Comparison of ENCODE assay signal across 9 cellular contexts in genomic region chr1:215637041-215637573, GRCh38.
DNase-seq lines count a peak whose midpoint lies in the region; ATAC-seq and TF ChIP-seq lines count a peak whose summit lies in the region.
"Had no signal": no experiment of that assay in that cellular context is flagged by ENCODE, and none has a peak within 500 bp of the region (broad histone marks: within the 10 kb centered on the region; RNA-seq: fewer than 3 reads in every experiment).

No MANE protein-coding gene starts in this region.

- ATAC-seq in left lobe of liver = peak; percentile 53
- ATAC-seq in HG03469 (IDR thresholded peaks at IDR 0.05; ENCODE audit: unreplicated experiment) = no peak
- ATAC-seq in GM21786 (IDR thresholded peaks at IDR 0.05; ENCODE audit: unreplicated experiment) = no peak

- DNase-seq in H7 (peak; percentile 8), MCF 10A (ENCODE audit: unreplicated experiment) (peak; percentile 45), left lobe of liver (ENCODE audit: low spot score) (peak; percentile 80), stomach (peak; percentile 52), glutamatergic neuron (no peak), occipital lobe (lab: John Stamatoyannopoulos, UW) (no peak)
- DNase-seq: activated naive CD4-positive, alpha-beta T cell treated with anti-CD3 and anti-CD28 coated beads, Interleukin-2, amount 10 ng/mL, durations not matched to agents 7 days and 5 days had no signal

- H3K36me3 ChIP-seq in H7 (replicated peaks; ENCODE audit: control insufficient read depth, insufficient read depth, low read length) (no peaks in the 10 kb centered on the region), stomach (no peaks in the 10 kb centered on the region)

- TF ChIP-seq POLR2A in stomach (IDR thresholded peaks at IDR 0.05) = no peak

- H3K27ac Mint-ChIP-seq in MCF 10A (ENCODE audit: low read depth, unreplicated experiment) (peak overlapping the region; percentile 61), glutamatergic neuron (ENCODE audit: unreplicated experiment) (no peak overlapping the region)
- H3K27ac Mint-ChIP-seq: activated naive CD4-positive, alpha-beta T cell treated with anti-CD3 and anti-CD28 coated beads, Interleukin-2, amount 10 ng/mL, durations not matched to agents 7 days and 5 days had no signal

- no peaks in the 10 kb centered on the region for H3K9me3 ChIP-seq in stomach

- H3K36me3 Mint-ChIP-seq in MCF 10A (ENCODE audit: insufficient read depth, unreplicated experiment) (no peaks in the 10 kb centered on the region), glutamatergic neuron (ENCODE audit: unreplicated experiment) (no peaks in the 10 kb centered on the region)
- H3K36me3 Mint-ChIP-seq: activated naive CD4-positive, alpha-beta T cell treated with anti-CD3 and anti-CD28 coated beads, Interleukin-2, amount 10 ng/mL, durations not matched to agents 7 days and 5 days had no signal

- BruUV-seq in MCF 10A (replicated peaks; lab: Mats Ljungman, UMichigan) = no TSS peak

- no peak overlapping the region for H3K4me3 ChIP-seq in H7 (ENCODE audit: insufficient read depth, low read depth, low read length)
- H3K4me3 ChIP-seq in stomach = peak overlapping the region in 2 of 4 donors; percentile 9 to 13

- CTCF ChIA-PET in MCF 10A (lab: Yijun Ruan, JAX) = no interaction called here

- POLR2A ChIA-PET in MCF 10A (lab: Yijun Ruan, JAX) = no interaction called here

- H3K4me1 Mint-ChIP-seq in MCF 10A (ENCODE audit: insufficient read depth, unreplicated experiment) (peaks cover 19% of the 10 kb centered on the region), glutamatergic neuron (ENCODE audit: low read depth, unreplicated experiment) (no peaks in the 10 kb centered on the region)
- H3K4me1 Mint-ChIP-seq: activated naive CD4-positive, alpha-beta T cell treated with anti-CD3 and anti-CD28 coated beads, Interleukin-2, amount 10 ng/mL, durations not matched to agents 7 days and 5 days had no signal

- 23 to 28% (median 27%) methylated on average over 7 of the region's 7 CpGs for WGBS in stomach, 5 donors

- intact Hi-C loops in MCF 10A (cut with micrococcal nuclease) (no loop called here), stomach (cut with DNase I; ENCODE audit: low total_unique reads) (no loop called here)

- TF ChIP-seq CTCF in MCF 10A (IDR thresholded peaks at IDR 0.05; ENCODE audit: unreplicated experiment) = no peak
- no peak for TF ChIP-seq CTCF in stomach (IDR thresholded peaks at IDR 0.05)
- no peak for TF ChIP-seq CTCF in glutamatergic neuron (IDR thresholded peaks at IDR 0.05; ENCODE audit: partially characterized antibody, unreplicated experiment)

- H3K27me3 Mint-ChIP-seq in MCF 10A (ENCODE audit: insufficient read depth, unreplicated experiment) (no peaks in the 10 kb centered on the region), glutamatergic neuron (ENCODE audit: unreplicated experiment) (no peaks in the 10 kb centered on the region)

- H3K27ac ChIP-seq in stomach = peak overlapping the region in 4 of 5 donors; percentile 34 to 77 (median 72)

- TF ChIP-seq EP300 in stomach (IDR thresholded peaks at IDR 0.05) = no peak

- H3K4me3 Mint-ChIP-seq in MCF 10A (ENCODE audit: unreplicated experiment) = peak overlapping the region; percentile 6
- no peak overlapping the region for H3K4me3 Mint-ChIP-seq in glutamatergic neuron (ENCODE audit: unreplicated experiment)
- H3K4me3 Mint-ChIP-seq: activated naive CD4-positive, alpha-beta T cell treated with anti-CD3 and anti-CD28 coated beads, Interleukin-2, amount 10 ng/mL, durations not matched to agents 7 days and 5 days had no signal

- H3K4me1 ChIP-seq in stomach = peaks cover 9 to 19% (median 14%) of the 10 kb centered on the region in 4 donors

- H3K27me3 ChIP-seq in H7 (ENCODE audit: control insufficient read depth, insufficient read depth, low read length) (no peaks in the 10 kb centered on the region), stomach (no peaks in the 10 kb centered on the region)

- no peaks in the 10 kb centered on the region for H3K9me3 Mint-ChIP-seq in MCF 10A (ENCODE audit: unreplicated experiment)
- peaks cover 2% of the 10 kb centered on the region for H3K9me3 Mint-ChIP-seq in glutamatergic neuron (ENCODE audit: unreplicated experiment)
- H3K9me3 Mint-ChIP-seq: activated naive CD4-positive, alpha-beta T cell treated with anti-CD3 and anti-CD28 coated beads, Interleukin-2, amount 10 ng/mL, durations not matched to agents 7 days and 5 days had no signal

Comparison
In these comparisons a context has a peak if more than half of its experiments do, and no peak if none do; other contexts are left out.
1. DNase-seq: peak in H7 (single experiment), MCF 10A (single experiment), left lobe of liver (single experiment) and stomach (single experiment); none in glutamatergic neuron (single experiment) and occipital lobe (single experiment).